Comparison of ENCODE assay signal across 1 cellular context in the genomic region with DNA sequence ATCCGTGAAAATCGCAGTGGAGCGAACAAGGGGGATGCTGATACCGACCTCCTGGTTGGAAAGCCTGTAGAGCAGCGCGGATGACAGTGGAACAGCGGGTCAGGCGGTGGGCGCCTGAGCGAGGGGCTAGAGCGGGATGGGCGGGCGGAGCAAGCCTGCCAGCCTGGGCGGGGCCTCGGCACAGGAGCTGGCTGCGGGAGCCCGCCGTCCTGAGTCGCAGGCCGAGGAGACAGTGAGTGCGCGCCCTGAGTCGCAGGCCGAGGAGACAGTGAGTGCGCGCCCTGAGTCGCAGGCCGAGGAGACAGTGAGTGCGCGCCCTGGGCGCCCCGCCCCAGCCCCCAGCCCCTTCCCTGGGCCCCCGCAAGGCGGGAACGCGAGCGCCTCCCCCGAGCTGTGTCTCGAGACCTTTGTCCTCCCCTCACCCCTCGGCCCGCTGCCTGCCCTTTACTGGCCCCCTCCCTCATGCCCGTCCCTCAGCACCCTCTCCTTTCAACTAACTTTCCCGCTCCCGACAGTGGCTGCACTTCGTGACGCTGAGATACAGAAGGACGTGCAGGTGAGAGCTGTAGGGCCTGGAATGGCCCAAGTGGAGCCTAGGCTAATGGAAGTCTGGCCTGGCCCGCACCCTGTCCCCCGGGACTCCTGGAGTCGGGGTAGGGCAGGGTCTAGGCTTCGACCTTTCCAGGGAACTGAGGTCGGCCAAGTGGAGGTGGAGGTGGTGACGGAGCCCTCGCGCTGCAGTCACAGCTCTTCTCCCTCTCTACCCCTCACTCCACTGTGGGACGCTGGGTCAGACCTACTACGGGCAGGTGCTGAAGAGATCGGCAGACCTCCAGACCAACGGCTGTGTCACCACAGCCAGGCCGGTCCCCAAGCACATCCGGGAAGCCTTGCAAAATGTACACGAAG.
TF ChIP-seq lines count a peak whose summit lies in the region.

A gene with protein sequence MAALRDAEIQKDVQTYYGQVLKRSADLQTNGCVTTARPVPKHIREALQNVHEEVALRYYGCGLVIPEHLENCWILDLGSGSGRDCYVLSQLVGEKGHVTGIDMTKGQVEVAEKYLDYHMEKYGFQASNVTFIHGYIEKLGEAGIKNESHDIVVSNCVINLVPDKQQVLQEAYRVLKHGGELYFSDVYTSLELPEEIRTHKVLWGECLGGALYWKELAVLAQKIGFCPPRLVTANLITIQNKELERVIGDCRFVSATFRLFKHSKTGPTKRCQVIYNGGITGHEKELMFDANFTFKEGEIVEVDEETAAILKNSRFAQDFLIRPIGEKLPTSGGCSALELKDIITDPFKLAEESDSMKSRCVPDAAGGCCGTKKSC (plus strand): TSS at position 181 of the 909 bp plus-strand sequence. CDS start 123 bp downstream, at position 304.

TF ChIP-seq in GM12878, 131 proteins besides CTCF, POLR2A, EP300 and RAD21 (continued from another document):
- no peak for TF ChIP-seq FOXM1 (IDR thresholded peaks at IDR 0.05; ENCODE audit: low read depth, low read length)
- TF ChIP-seq TCF3 (IDR thresholded peaks at IDR 0.05; ENCODE audit: borderline replicate concordance, insufficient read depth, low read depth, low read length), result no peak
- no peak for TF ChIP-seq LARP7 (IDR thresholded peaks at IDR 0.05)
- TF ChIP-seq MYB (IDR thresholded peaks at IDR 0.05; ENCODE audit: borderline replicate concordance, low read depth, low read length), result no peak
- TF ChIP-seq, protein P1, sequence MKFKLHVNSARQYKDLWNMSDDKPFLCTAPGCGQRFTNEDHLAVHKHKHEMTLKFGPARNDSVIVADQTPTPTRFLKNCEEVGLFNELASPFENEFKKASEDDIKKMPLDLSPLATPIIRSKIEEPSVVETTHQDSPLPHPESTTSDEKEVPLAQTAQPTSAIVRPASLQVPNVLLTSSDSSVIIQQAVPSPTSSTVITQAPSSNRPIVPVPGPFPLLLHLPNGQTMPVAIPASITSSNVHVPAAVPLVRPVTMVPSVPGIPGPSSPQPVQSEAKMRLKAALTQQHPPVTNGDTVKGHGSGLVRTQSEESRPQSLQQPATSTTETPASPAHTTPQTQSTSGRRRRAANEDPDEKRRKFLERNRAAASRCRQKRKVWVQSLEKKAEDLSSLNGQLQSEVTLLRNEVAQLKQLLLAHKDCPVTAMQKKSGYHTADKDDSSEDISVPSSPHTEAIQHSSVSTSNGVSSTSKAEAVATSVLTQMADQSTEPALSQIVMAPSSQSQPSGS (IDR thresholded peaks at IDR 0.05; ENCODE audit: low read length), result no peak
- no peak for TF ChIP-seq DPF2 (IDR thresholded peaks at IDR 0.05)
- no peak for TF ChIP-seq ZNF207 (IDR thresholded peaks at IDR 0.05; ENCODE audit: borderline replicate concordance)
- TF ChIP-seq SMAD5 (IDR thresholded peaks at IDR 0.05; ENCODE audit: low read depth), result no peak
- TF ChIP-seq TCF7 (IDR thresholded peaks at IDR 0.05; ENCODE audit: borderline replicate concordance), result no peak
- no peak for TF ChIP-seq HDAC2 (IDR thresholded peaks at IDR 0.05)
- TF ChIP-seq CHD4 (IDR thresholded peaks at IDR 0.05), result no peak
- no peak for TF ChIP-seq MTA3 (IDR thresholded peaks at IDR 0.05; ENCODE audit: borderline replicate concordance, low read length)
- TF ChIP-seq, protein P2, sequence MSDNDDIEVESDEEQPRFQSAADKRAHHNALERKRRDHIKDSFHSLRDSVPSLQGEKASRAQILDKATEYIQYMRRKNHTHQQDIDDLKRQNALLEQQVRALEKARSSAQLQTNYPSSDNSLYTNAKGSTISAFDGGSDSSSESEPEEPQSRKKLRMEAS (IDR thresholded peaks at IDR 0.05; ENCODE audit: low read depth, low read length), result no peak
- TF ChIP-seq CBFB (IDR thresholded peaks at IDR 0.05; ENCODE audit: low read depth), result no peak
- no peak for TF ChIP-seq SUZ12 (IDR thresholded peaks at IDR 0.05; ENCODE audit: unreplicated experiment)
- no peak for TF ChIP-seq SUPT20H (IDR thresholded peaks at IDR 0.05; ENCODE audit: borderline replicate concordance, control insufficient read depth, low read depth, low read length)
- no peak for TF ChIP-seq FOXK2 (IDR thresholded peaks at IDR 0.05)
- TF ChIP-seq, protein P3, sequence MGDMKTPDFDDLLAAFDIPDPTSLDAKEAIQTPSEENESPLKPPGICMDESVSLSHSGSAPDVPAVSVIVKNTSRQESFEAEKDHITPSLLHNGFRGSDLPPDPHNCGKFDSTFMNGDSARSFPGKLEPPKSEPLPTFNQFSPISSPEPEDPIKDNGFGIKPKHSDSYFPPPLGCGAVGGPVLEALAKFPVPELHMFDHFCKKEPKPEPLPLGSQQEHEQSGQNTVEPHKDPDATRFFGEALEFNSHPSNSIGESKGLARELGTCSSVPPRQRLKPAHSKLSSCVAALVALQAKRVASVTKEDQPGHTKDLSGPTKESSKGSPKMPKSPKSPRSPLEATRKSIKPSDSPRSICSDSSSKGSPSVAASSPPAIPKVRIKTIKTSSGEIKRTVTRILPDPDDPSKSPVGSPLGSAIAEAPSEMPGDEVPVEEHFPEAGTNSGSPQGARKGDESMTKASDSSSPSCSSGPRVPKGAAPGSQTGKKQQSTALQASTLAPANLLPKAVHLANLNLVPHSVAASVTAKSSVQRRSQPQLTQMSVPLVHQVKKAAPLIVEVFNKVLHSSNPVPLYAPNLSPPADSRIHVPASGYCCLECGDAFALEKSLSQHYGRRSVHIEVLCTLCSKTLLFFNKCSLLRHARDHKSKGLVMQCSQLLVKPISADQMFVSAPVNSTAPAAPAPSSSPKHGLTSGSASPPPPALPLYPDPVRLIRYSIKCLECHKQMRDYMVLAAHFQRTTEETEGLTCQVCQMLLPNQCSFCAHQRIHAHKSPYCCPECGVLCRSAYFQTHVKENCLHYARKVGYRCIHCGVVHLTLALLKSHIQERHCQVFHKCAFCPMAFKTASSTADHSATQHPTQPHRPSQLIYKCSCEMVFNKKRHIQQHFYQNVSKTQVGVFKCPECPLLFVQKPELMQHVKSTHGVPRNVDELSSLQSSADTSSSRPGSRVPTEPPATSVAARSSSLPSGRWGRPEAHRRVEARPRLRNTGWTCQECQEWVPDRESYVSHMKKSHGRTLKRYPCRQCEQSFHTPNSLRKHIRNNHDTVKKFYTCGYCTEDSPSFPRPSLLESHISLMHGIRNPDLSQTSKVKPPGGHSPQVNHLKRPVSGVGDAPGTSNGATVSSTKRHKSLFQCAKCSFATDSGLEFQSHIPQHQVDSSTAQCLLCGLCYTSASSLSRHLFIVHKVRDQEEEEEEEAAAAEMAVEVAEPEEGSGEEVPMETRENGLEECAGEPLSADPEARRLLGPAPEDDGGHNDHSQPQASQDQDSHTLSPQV (IDR thresholded peaks at IDR 0.05), result no peak
